In genomic region chr14:85273952-85274351, GRCh38 we compare ENCODE assay signal across 26 cellular contexts.
"Had no signal": no experiment of that assay in that cellular context is flagged by ENCODE, and none has a peak within 500 bp of the region (broad histone marks: within the 10 kb centered on the region; RNA-seq: fewer than 3 reads in every experiment).

No MANE protein-coding gene starts in this region.

- H3K27ac ChIP-seq: stomach, suprapubic skin, testis, thoracic aorta, thyroid gland, tibial artery, transverse colon, upper lobe of left lung, upper lobe of right lung, uterus, vagina had no signal

- DNase-seq: stimulated activated CD4-positive, alpha-beta T cell treated with anti-CD3 and anti-CD28 coated beads, Interleukin-2, amount 100 ng/mL, for 48 hours; stimulated activated CD4-positive, alpha-beta T cell treated with anti-CD3 and anti-CD28 coated beads, Interleukin-4, amount 100 ng/mL, for 1 hour; stimulated activated CD4-positive, alpha-beta T cell treated with anti-CD3 and anti-CD28 coated beads, Interleukin-4, amount 100 ng/mL, for 24 hours; stimulated activated CD4-positive, alpha-beta T cell treated with anti-CD3 and anti-CD28 coated beads, Interleukin-4, amount 100 ng/mL, for 4 hours; stimulated activated CD8-positive, alpha-beta memory T cell treated with anti-CD3 and anti-CD28 coated beads, Interleukin-4, amount 100 ng/mL, for 48 hours; stimulated activated naive B cell treated with anti-CD40 and anti-IgM and Interleukin-4, amounts not matched to agents 10 μg/mL and 1 μg/mL and 100 μg/mL, for 72 hours; stimulated activated naive CD4-positive, alpha-beta T cell; stimulated activated naive CD4-positive, alpha-beta T cell treated with Interleukin-2 at 50 U/mL for 16 hours; stimulated activated naive CD8-positive, alpha-beta T cell treated with anti-CD3 and anti-CD28 coated beads, Interleukin-15, amount 100 ng/mL, for 72 hours; stimulated activated naive CD8-positive, alpha-beta T cell treated with anti-CD3 and anti-CD28 coated beads, Interleukin-15, Interleukin-2, amounts not matched to agents 100 U/mL and 50 U/mL, for 24 hours; stomach; substantia nigra; testis; thyroid gland; tibial artery; transverse colon; trophoblast cell; upper lobe of left lung; upper lobe of right lung; uterus had no signal

- H3K4me3 ChIP-seq: suprapubic skin, testis, thoracic aorta, thyroid gland, tibial artery, transverse colon, upper lobe of left lung, upper lobe of right lung, uterus, vagina had no signal

- H3K4me1 ChIP-seq: suprapubic skin, thyroid gland, tibial artery, transverse colon, upper lobe of left lung, upper lobe of right lung, uterus, vagina had no signal

- H3K27me3 ChIP-seq: stomach, suprapubic skin, testis, thyroid gland, tibial artery, tibial nerve, transverse colon, upper lobe of left lung, upper lobe of right lung, uterus, vagina had no signal

- H3K9me3 ChIP-seq: stomach, suprapubic skin, testis, thoracic aorta, thyroid gland, tibial artery, tibial nerve, transverse colon, upper lobe of left lung, upper lobe of right lung, uterus, vagina had no signal

- H3K36me3 ChIP-seq: stomach, suprapubic skin, thoracic aorta, thyroid gland, tibial artery, tibial nerve, transverse colon, upper lobe of left lung, upper lobe of right lung, uterus, vagina had no signal

- ATAC-seq: stimulated activated effector memory CD8-positive, alpha-beta T cell treated with anti-CD3 and anti-CD28 coated beads, Interleukin-12 subunit alpha, Interleukin-12 subunit beta, amount 100 ng/mL, for 72 hours; stimulated activated memory B cell treated with anti-CD40 and anti-IgM and Interleukin-4, amounts not matched to agents 10 μg/mL and 1 μg/mL and 100 μg/mL, for 72 hours; stimulated activated naive B cell treated with anti-CD40 and anti-IgM and Interleukin-4, amounts not matched to agents 10 μg/mL and 1 μg/mL and 100 μg/mL, for 72 hours; stimulated activated naive CD8-positive, alpha-beta T cell treated with anti-CD3 and anti-CD28 coated beads, Interleukin-15, amount 100 ng/mL, for 72 hours; stimulated activated naive CD8-positive, alpha-beta T cell treated with anti-CD3 and anti-CD28 coated beads, Interleukin-15, Interleukin-2, amounts not matched to agents 100 U/mL and 50 U/mL, for 24 hours; upper lobe of right lung had no signal
